ENCODE assay signal across 25 cellular contexts in the genomic region with DNA sequence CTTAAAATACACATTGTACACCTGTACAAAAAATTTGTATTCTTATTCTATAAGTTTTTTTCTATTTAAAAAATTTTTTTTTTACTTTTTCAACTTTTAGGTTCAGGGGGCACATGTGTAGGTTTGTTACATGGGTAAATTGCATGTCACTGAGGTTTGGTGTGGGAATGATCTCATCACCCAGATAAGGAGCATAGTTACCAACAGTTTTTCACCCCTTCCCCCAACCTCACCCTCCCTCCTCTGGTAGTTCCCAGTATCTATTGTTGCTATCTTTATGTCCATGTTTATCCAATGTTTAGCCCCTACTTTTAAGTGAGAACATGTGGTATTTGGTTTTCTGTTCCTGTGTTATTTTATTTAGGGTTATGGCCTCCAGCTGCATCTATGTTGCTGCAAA.
"Had no signal": no experiment of that assay in that cellular context is flagged by ENCODE, and none has a peak within 500 bp of the region (broad histone marks: within the 10 kb centered on the region; RNA-seq: fewer than 3 reads in every experiment).

No MANE protein-coding gene starts in this region.

- H3K9me3 ChIP-seq: body of pancreas, breast epithelium, Peyer's patch had no signal

- H3K4me1 ChIP-seq: body of pancreas, breast epithelium, Peyer's patch had no signal

- H3K4me3 ChIP-seq: body of pancreas, breast epithelium, Peyer's patch had no signal

- ATAC-seq: activated CD8-positive, alpha-beta T cell treated with anti-CD3 and anti-CD28 coated beads for 36 hours; activated T-cell treated with anti-CD3 and anti-CD28 coated beads, Interleukin-2, amount 50 U/mL, for 72 hours; body of pancreas; PC-3 had no signal

- H3K27ac ChIP-seq: body of pancreas, breast epithelium, Peyer's patch had no signal

- H3K27me3 ChIP-seq: body of pancreas, breast epithelium, Peyer's patch had no signal

- H3K36me3 ChIP-seq: breast epithelium, Peyer's patch had no signal

- DNase-seq: activated CD4-positive, alpha-beta T cell treated with anti-CD3 and anti-CD28 coated beads, Interleukin-2, amount 10 ng/mL, durations not matched to agents 24 days and 14 days; activated CD4-positive, alpha-beta T cell treated with anti-CD3 and anti-CD28 coated beads, Interleukin-2, amount 50 U/mL, for 4 hours; activated CD4-positive, CD25-positive, alpha-beta regulatory T cell; activated CD8-positive, alpha-beta T cell treated with anti-CD3 and anti-CD28 coated beads for 36 hours; activated gamma-delta T cell; activated naive CD4-positive, alpha-beta T cell treated with Interleukin-2 at 50 U/mL for 16 hours; activated naive CD8-positive, alpha-beta T cell treated with anti-CD3 and anti-CD28 coated beads, Interleukin-2, amount 10 ng/mL, durations not matched to agents 7 days and 5 days; activated T-cell treated with anti-CD3 and anti-CD28 coated beads, Interleukin-2, amount 50 U/mL, for 1 hour; activated T-cell treated with anti-CD3 and anti-CD28 coated beads, Interleukin-2, amount 50 U/mL, for 72 hours; body of pancreas; Karpas-422; KBM-7; NCI-H1105; NCI-H1436; NCI-H1694; NCI-H2029; NCI-H345; NCI-H524 treated with DMSO at 0.1 percent for 48 hours; PC-3; Peyer's patch; RPMI8226; SHP77 treated with DMSO at 0.1 percent for 48 hours; T1000; WERI-Rb-1 had no signal
